Comparison of ENCODE assay signal across 13 cellular contexts in genomic region chr5:172280937-172281336, GRCh38. TPM values are rescaled to one million over a fixed set of nuclear protein-coding genes. Genes with fewer than 3 reads are reported as not detected.
DNase-seq lines count a peak whose midpoint lies in the region; ATAC-seq, FAIRE-seq and TF ChIP-seq lines count a peak whose summit lies in the region.
"Had no signal": no experiment of that assay in that cellular context is flagged by ENCODE, and none has a peak within 500 bp of the region (broad histone marks: within the 10 kb centered on the region; RNA-seq: fewer than 3 reads in every experiment).

No MANE protein-coding gene starts in this region.

- H2BK120ac ChIP-seq in mesendoderm (ENCODE audit: low read depth, low read length): no peak overlapping the region

- peak overlapping the region; percentile 26 for H3K56ac ChIP-seq in mesendoderm (ENCODE audit: low read length)

- intact Hi-C loops in prostate gland (cut with DNase I): loop anchor here (5.0 to 10.0 kb wide), 2 partner anchors 94 to 174 kb away; partner anchors contain the start of genes SH3PXD2B and STK10

- DNase-seq in AG09319 (ENCODE audit: extremely low read depth, low read depth) (peak; percentile 93), astrocyte of the spinal cord (ENCODE audit: low read depth, low spot score) (peak; percentile 60), mesendoderm (no peak), NCI-H2227 (lab: John Stamatoyannopoulos, UW; ENCODE audit: unreplicated experiment) (no peak), prostate gland (ENCODE audit: low spot score) (no peak), frontal cortex (ENCODE audit: low spot score in 2 of 2) (no peak)
- DNase-seq: activated CD4-positive, alpha-beta T cell treated with anti-CD3 and anti-CD28 coated beads, Interleukin-2, amount 50 U/mL, for 1 hour; heart left ventricle; NCI-H1436 had no signal

- no peak overlapping the region for H4K8ac ChIP-seq in mesendoderm (ENCODE audit: low read depth, low read length)

- no peak overlapping the region for H2BK15ac ChIP-seq in mesendoderm (replicated peaks; ENCODE audit: low read depth)

- in situ Hi-C loops in astrocyte of the spinal cord (cut with HindIII; ENCODE audit: low sequenced_read_pairs): no loop called here

- TF ChIP-seq POLR2A in prostate gland (IDR thresholded peaks at IDR 0.05): no peak

- H3K79me1 ChIP-seq in mesendoderm (ENCODE audit: low read length): peaks cover 3% of the 10 kb centered on the region

- H4K5ac ChIP-seq in mesendoderm (ENCODE audit: low read length): no peak overlapping the region

- WGBS in mesendoderm (ENCODE audit: extremely low coverage, insufficient coverage, low lambda C conversion rate): no CpG with 5 or more reads among the region's 4 CpGs
- WGBS in prostate gland: 52% methylated on average over 4 of the region's 4 CpGs

- no peak overlapping the region for H3K4ac ChIP-seq in mesendoderm (ENCODE audit: low read depth, low read length)

- H3K9ac ChIP-seq in HUES6 (ENCODE audit: low read length): no peak overlapping the region
- H3K9ac ChIP-seq in mesendoderm (ENCODE audit: low read length): no peak overlapping the region

- H3K18ac ChIP-seq in mesendoderm (ENCODE audit: low read length): no peak overlapping the region

- H2AK5ac ChIP-seq in mesendoderm (ENCODE audit: low read length): no peak overlapping the region

- no peak for ATAC-seq in GM19452 (IDR thresholded peaks at IDR 0.05; ENCODE audit: unreplicated experiment)
- ATAC-seq: heart left ventricle had no signal

- no peaks in the 10 kb centered on the region for H3K27me3 ChIP-seq in HUES6 (ENCODE audit: control insufficient read depth, insufficient read depth, low read length)
- no peaks in the 10 kb centered on the region for H3K27me3 ChIP-seq in mesendoderm (ENCODE audit: insufficient read depth, low read length, poor library complexity)
- H3K27me3 ChIP-seq in prostate gland (replicated peaks; ENCODE audit: insufficient read depth): no peaks in the 10 kb centered on the region
- H3K27me3 ChIP-seq: heart left ventricle had no signal

- TF ChIP-seq CTCF in AG09319 (IDR thresholded peaks at IDR 0.05; ENCODE audit: low read depth, low read length) (no peak), astrocyte of the spinal cord (IDR thresholded peaks at IDR 0.05; ENCODE audit: low read depth, low read length) (no peak), prostate gland (IDR thresholded peaks at IDR 0.05) (no peak)

- H3K9me3 ChIP-seq in HUES6 (ENCODE audit: control insufficient read depth, insufficient read depth, low read depth, low read length) (no peaks in the 10 kb centered on the region), prostate gland (no peaks in the 10 kb centered on the region)
- H3K9me3 ChIP-seq: heart left ventricle, neutrophil had no signal

- no peak for FAIRE-seq in frontal cortex (lab: Jason Lieb, UNC)

- H3K27ac ChIP-seq in HUES6 (ENCODE audit: low read depth, low read length): no peak overlapping the region
- H3K27ac ChIP-seq in mesendoderm (ENCODE audit: low read depth, low read length): no peak overlapping the region
- H3K27ac ChIP-seq in prostate gland: no peak overlapping the region
- H3K27ac ChIP-seq: C4-2B, heart left ventricle, neutrophil had no signal

- H3K23ac ChIP-seq in mesendoderm (ENCODE audit: low read length): no peak overlapping the region

- H3K4me3 ChIP-seq in HUES6 (ENCODE audit: low read depth, low read length) (peak overlapping the region; percentile 91; the same call in 1 of the 2 replicates), astrocyte of the spinal cord (ENCODE audit: low read depth, low read length) (peak overlapping the region; percentile 82), mesendoderm (ENCODE audit: low read length) (no peak overlapping the region), prostate gland (no peak overlapping the region)

- H3K4me2 ChIP-seq in mesendoderm (ENCODE audit: low read length): no peak overlapping the region

- H2BK5ac ChIP-seq in mesendoderm (ENCODE audit: low read length): no peak overlapping the region

- H3K4me1 ChIP-seq in HUES6 (ENCODE audit: control insufficient read depth, insufficient read depth, low read length): peaks cover 27% of the 10 kb centered on the region
- no peaks in the 10 kb centered on the region for H3K4me1 ChIP-seq in mesendoderm (ENCODE audit: control insufficient read depth, low read depth, low read length)
- peaks cover 4% of the 10 kb centered on the region for H3K4me1 ChIP-seq in prostate gland (replicated peaks)

- 0 out of 2 replicates have a peak, but pooled peaks cover 3% of the 10 kb centered on the region for H3K36me3 ChIP-seq in HUES6 (ENCODE audit: control insufficient read depth, insufficient read depth, low read length)
- no peaks in the 10 kb centered on the region for H3K36me3 ChIP-seq in mesendoderm (ENCODE audit: control insufficient read depth, insufficient read depth, low read length)
- H3K36me3 ChIP-seq in prostate gland: no peaks in the 10 kb centered on the region
- H3K36me3 ChIP-seq: heart left ventricle, neutrophil had no signal

- peaks cover 62% of the 10 kb centered on the region for H3K79me2 ChIP-seq in mesendoderm (ENCODE audit: control insufficient read depth, insufficient read depth, low read length)

RNA-seq across cellular contexts. Expression of gene UBTD2, which starts 2.6 kb away (rescaled TPM):
- 23.9 TPM for polyA plus RNA-seq in mesendoderm (2013, experiment 1 of 2)
- 24.4 TPM for polyA plus RNA-seq in mesendoderm (2013, experiment 2 of 2)
- 10 to 100 TPM; 14.3 to 28.2 TPM for total RNA-seq in prostate gland
- total RNA-seq in frontal cortex: 67.3 TPM

Comparison
In these comparisons a context has a peak if more than half of its experiments do, and no peak if none do; other contexts are left out.
1. DNase-seq: peak in AG09319 (single experiment) and astrocyte of the spinal cord (single experiment); none in mesendoderm (single experiment), NCI-H2227 (single experiment), prostate gland (single experiment) and frontal cortex (0 of 2).
2. H3K4me3 ChIP-seq: peak in HUES6 (single experiment) and astrocyte of the spinal cord (single experiment); none in mesendoderm (single experiment) and prostate gland (0 of 2).